In the genomic region with DNA sequence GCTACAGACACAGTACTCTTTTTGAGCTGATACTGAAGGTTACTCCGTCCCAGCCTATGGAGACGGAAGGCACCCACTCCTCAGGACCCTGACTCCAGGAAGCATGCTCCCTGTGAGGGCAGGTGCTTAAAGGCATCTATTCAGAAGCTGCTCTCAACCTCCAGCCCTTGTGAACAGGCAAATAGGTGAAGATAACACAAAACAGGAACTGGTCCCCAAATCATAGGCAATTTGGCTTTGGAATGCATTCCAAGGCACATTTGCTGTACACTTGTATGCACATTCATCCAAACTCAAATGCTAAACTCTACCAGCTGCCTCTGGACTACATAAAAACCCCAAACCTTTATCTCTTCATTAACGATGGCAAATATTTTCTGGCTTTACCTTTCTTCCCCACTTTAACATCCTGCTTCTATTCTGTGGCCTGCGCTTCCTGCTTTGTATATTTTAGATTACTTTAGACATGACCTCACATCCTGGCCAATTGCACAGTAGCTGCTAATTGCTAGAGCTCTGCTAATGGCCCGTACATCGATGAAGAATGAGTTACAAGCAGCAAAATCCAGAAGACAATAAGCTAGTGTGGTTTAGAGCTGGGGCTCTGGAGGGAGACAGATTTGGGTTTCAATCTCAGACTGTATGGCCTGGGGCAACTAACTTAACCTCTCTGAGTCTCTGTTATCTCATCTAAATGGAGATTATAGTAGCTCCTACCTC, we compare ENCODE assay signal across 9 cellular contexts. TPM values are rescaled to one million over a fixed set of nuclear protein-coding genes. Genes with fewer than 3 reads are reported as not detected.
DNase-seq lines count a peak whose midpoint lies in the region; ATAC-seq and TF ChIP-seq lines count a peak whose summit lies in the region.
"Had no signal": no experiment of that assay in that cellular context is flagged by ENCODE, and none has a peak within 500 bp of the region (broad histone marks: within the 10 kb centered on the region; RNA-seq: fewer than 3 reads in every experiment).

No MANE protein-coding gene starts in this region.

- 62% methylated on average over 6 of the region's 6 CpGs for WGBS in smooth muscle cell (ENCODE audit: low lambda C conversion rate)

- H3K4me1 ChIP-seq in colonic mucosa (peaks cover 23% of the 10 kb centered on the region), smooth muscle cell (ENCODE audit: low read depth) (peaks cover 23% of the 10 kb centered on the region)

- H3K27ac ChIP-seq in colonic mucosa, result peak overlapping the region; percentile 63
- H3K27ac ChIP-seq in smooth muscle cell (ENCODE audit: low read depth), result no peak overlapping the region
- H3K27ac ChIP-seq: SK-N-MC had no signal

- no peaks in the 10 kb centered on the region for H4K20me1 ChIP-seq in smooth muscle cell (ENCODE audit: low read depth)

- TF ChIP-seq CTCF in colonic mucosa (IDR thresholded peaks at IDR 0.05) (no peak), smooth muscle cell (IDR thresholded peaks at IDR 0.05; ENCODE audit: borderline replicate concordance, insufficient read depth, poor library complexity, severe bottlenecking) (no peak)

- intact Hi-C loops in colonic mucosa (cut with DNase I) (loop anchor here (10.0 kb wide), 1 partner anchor 55 kb away; the partner anchor contains the start of gene SMIM20), cardiac septum (cut with DNase I) (no loop called here)

- no peaks in the 10 kb centered on the region for H3K79me2 ChIP-seq in smooth muscle cell (ENCODE audit: low read depth)

- no peak overlapping the region for H2AFZ ChIP-seq in smooth muscle cell (ENCODE audit: low read depth)

- H3K36me3 ChIP-seq in colonic mucosa (no peaks in the 10 kb centered on the region), smooth muscle cell (ENCODE audit: low read depth) (no peaks in the 10 kb centered on the region)

- H3K4me3 ChIP-seq in colonic mucosa, result no peak overlapping the region
- H3K4me3 ChIP-seq in smooth muscle cell, result no peak overlapping the region

- H3K9me3 ChIP-seq in colonic mucosa (no peaks in the 10 kb centered on the region), smooth muscle cell (replicated peaks; ENCODE audit: low read depth) (no peaks in the 10 kb centered on the region)

- no peaks in the 10 kb centered on the region for H3K27me3 ChIP-seq in colonic mucosa
- H3K27me3 ChIP-seq in smooth muscle cell (ENCODE audit: low read depth), result peaks cover 15% of the 10 kb centered on the region

- H3K4me2 ChIP-seq in smooth muscle cell, result no peak overlapping the region

- peak overlapping the region in 1 of 2 donors; percentile 0 for H3K9ac ChIP-seq in colonic mucosa (ENCODE audit: low read depth in 2 of 2, low read length in 2 of 2)
- H3K9ac ChIP-seq in smooth muscle cell (ENCODE audit: low read depth), result no peak overlapping the region

- peak; percentile 53 for ATAC-seq in GM21619 (IDR thresholded peaks at IDR 0.05; ENCODE audit: unreplicated experiment)

- no peaks in the 10 kb centered on the region for H3F3A ChIP-seq in smooth muscle cell (ENCODE audit: low read depth)

- peak; percentile 6 for DNase-seq in NCI-H1436 treated with DMSO at 0.1 percent for 48 hours (lab: John Stamatoyannopoulos, UW)
- DNase-seq in NCI-H1436 (lab: John Stamatoyannopoulos, UW), result no peak
- DNase-seq in NCI-H69 (lab: John Stamatoyannopoulos, UW), result peak; percentile 76
- DNase-seq in colonic mucosa, result no peak
- DNase-seq in smooth muscle cell (lab: John Stamatoyannopoulos, UW; ENCODE audit: unreplicated experiment), result no peak
- no peak for DNase-seq in inferior parietal cortex (ENCODE audit: extremely low spot score)
- no peak for DNase-seq in cardiac septum (ENCODE audit: low spot score)

RNA-seq across cellular contexts. Expression of gene SEL1L3, which starts 3.2 kb away (rescaled TPM):
- 10 to 100 TPM; 88.4 to 96.2 TPM for total RNA-seq in colonic mucosa
- 14.0 and 24.6 TPM in 2 replicates for total RNA-seq in smooth muscle cell
- 8.8 and 9.3 TPM in 2 replicates for polyA plus RNA-seq in smooth muscle cell
- 3.3 TPM for total RNA-seq in cardiac septum

RNA-seq across cellular contexts. Expression of gene SMIM20, which starts 54.4 kb away (rescaled TPM):
- total RNA-seq in colonic mucosa, result 10 to 100 TPM; 36.5 to 37.4 TPM
- 44.0 and 52.1 TPM in 2 replicates for total RNA-seq in smooth muscle cell
- 40.9 and 46.5 TPM in 2 replicates for polyA plus RNA-seq in smooth muscle cell
- 34.7 TPM for total RNA-seq in cardiac septum

Comparison
In these comparisons a context has a peak if more than half of its experiments do, and no peak if none do; other contexts are left out.
1. DNase-seq: peak in NCI-H1436 treated with DMSO at 0.1 percent for 48 hours (single experiment) and NCI-H69 (single experiment); none in NCI-H1436 (single experiment), colonic mucosa (single experiment), smooth muscle cell (single experiment), inferior parietal cortex (single experiment) and cardiac septum (single experiment).